In genomic region chr2:219368690-219369108, GRCh38 we compare ENCODE assay signal across 8 cellular contexts. TPM values are rescaled to one million over a fixed set of nuclear protein-coding genes. Genes with fewer than 3 reads are reported as not detected.
DNase-seq lines count a peak whose midpoint lies in the region; ATAC-seq, FAIRE-seq and TF ChIP-seq lines count a peak whose summit lies in the region.

No MANE protein-coding gene starts in this region.

- H3K27me3 ChIP-seq in astrocyte (ENCODE audit: insufficient read depth, low read length) = no peaks in the 10 kb centered on the region
- H3K27me3 ChIP-seq in left ventricle myocardium inferior (ENCODE audit: low read depth) = no peaks in the 10 kb centered on the region

- H3K4me1 Mint-ChIP-seq in astrocyte (ENCODE audit: low read depth, unreplicated experiment) = peaks cover 13% of the 10 kb centered on the region

- no peaks in the 10 kb centered on the region for H3K9me3 Mint-ChIP-seq in astrocyte (ENCODE audit: unreplicated experiment)

- FAIRE-seq in astrocyte (lab: Jason Lieb, UNC) = peak; percentile 64

- no peak overlapping the region for H2AFZ ChIP-seq in astrocyte (ENCODE audit: low read depth, low read length)

- H3K4me2 ChIP-seq in astrocyte (ENCODE audit: low read length) = peak overlapping the region; percentile 55

- H3K27ac ChIP-seq in astrocyte (ENCODE audit: low read depth, low read length) (peak overlapping the region; percentile 52), left ventricle myocardium inferior (replicated peaks) (peak overlapping the region; percentile 75)

- intact Hi-C loops in left ventricle myocardium inferior (cut with micrococcal nuclease) (no loop called here), sciatic nerve (cut with DNase I) (no loop called here)

- peak overlapping the region; percentile 19 for H3K9ac ChIP-seq in astrocyte (ENCODE audit: low read length)

- TF ChIP-seq CTCF in astrocyte (IDR thresholded peaks at IDR 0.05; ENCODE audit: insufficient read depth, low read depth, low read length) = no peak
- TF ChIP-seq CTCF in left ventricle myocardium inferior (IDR thresholded peaks at IDR 0.05; ENCODE audit: borderline replicate concordance) = no peak

- ATAC-seq in sciatic nerve (peak; percentile 91), GM19467 (IDR thresholded peaks at IDR 0.05; ENCODE audit: unreplicated experiment) (no peak), GM21515 (IDR thresholded peaks at IDR 0.05; ENCODE audit: unreplicated experiment) (no peak)

- H3K27ac Mint-ChIP-seq in astrocyte (ENCODE audit: unreplicated experiment) = peak overlapping the region; percentile 82

- H4K20me1 ChIP-seq in astrocyte (ENCODE audit: insufficient read depth, low read length) = no peaks in the 10 kb centered on the region

- H3K4me1 ChIP-seq in astrocyte (ENCODE audit: insufficient read depth, low read length) (peaks cover 6% of the 10 kb centered on the region), left ventricle myocardium inferior (peaks cover 18% of the 10 kb centered on the region)

- H3K36me3 ChIP-seq in astrocyte (ENCODE audit: insufficient read depth, low read length) (no peaks in the 10 kb centered on the region), left ventricle myocardium inferior (peaks cover 6% of the 10 kb centered on the region)

- H3K36me3 Mint-ChIP-seq in astrocyte (ENCODE audit: low read depth, unreplicated experiment) = peaks cover 5% of the 10 kb centered on the region

- H3K79me2 ChIP-seq in astrocyte (ENCODE audit: insufficient read depth, low read length) = no peaks in the 10 kb centered on the region

- peak; percentile 41 for DNase-seq in ELR (ENCODE audit: low read depth)
- peak; percentile 95 for DNase-seq in astrocyte (ENCODE audit: low read depth)
- no peak for DNase-seq in left ventricle myocardium inferior
- DNase-seq in sciatic nerve (ENCODE audit: low spot score) = no peak
- DNase-seq in NCI-H1417 (lab: John Stamatoyannopoulos, UW) = no peak
- no peak for DNase-seq in NCI-H748 treated with DMSO at 0.1 percent for 48 hours (lab: John Stamatoyannopoulos, UW)

- no peak overlapping the region for H3K4me3 Mint-ChIP-seq in astrocyte (ENCODE audit: unreplicated experiment)

- no peaks in the 10 kb centered on the region for H3K9me3 ChIP-seq in astrocyte (ENCODE audit: insufficient read depth, low read depth, low read length)
- H3K9me3 ChIP-seq in left ventricle myocardium inferior (replicated peaks) = no peaks in the 10 kb centered on the region

- H3K27me3 Mint-ChIP-seq in astrocyte (ENCODE audit: low read depth, unreplicated experiment) = no peaks in the 10 kb centered on the region

- H3K4me3 ChIP-seq in astrocyte (ENCODE audit: insufficient read depth, low read depth, low read length) = no peak overlapping the region
- peak overlapping the region; percentile 35 for H3K4me3 ChIP-seq in left ventricle myocardium inferior

RNA-seq across cellular contexts. Expression of gene DNPEP, which starts 19.0 kb away (rescaled TPM):
- total RNA-seq in astrocyte (44.8 and 53.9 TPM in 2 replicates), left ventricle myocardium inferior (73.0 TPM), sciatic nerve (41.8 TPM)

RNA-seq across cellular contexts. Expression of gene RESP18, which starts 36.2 kb away (rescaled TPM):
- not detected in 2 replicates for total RNA-seq in astrocyte
- not detected for total RNA-seq in left ventricle myocardium inferior
- total RNA-seq in sciatic nerve = not detected

RNA-seq across cellular contexts. Expression of gene DES, which starts 49.5 kb away (rescaled TPM):
- total RNA-seq in astrocyte (5.2 and 5.4 TPM in 2 replicates), left ventricle myocardium inferior (15,954 TPM), sciatic nerve (1.4 TPM)

RNA-seq across cellular contexts. Expression of gene PTPRN, which starts 59.5 kb away (rescaled TPM):
- total RNA-seq in astrocyte = 76.6 and 88.2 TPM in 2 replicates
- total RNA-seq in left ventricle myocardium inferior = 0.11 TPM
- 0.58 TPM for total RNA-seq in sciatic nerve

Comparison
In these comparisons a context has a peak if more than half of its experiments do, and no peak if none do; other contexts are left out.
1. DNase-seq: peak in ELR (single experiment) and astrocyte (single experiment); none in left ventricle myocardium inferior (single experiment), sciatic nerve (single experiment), NCI-H1417 (0 of 3) and NCI-H748 treated with DMSO at 0.1 percent for 48 hours (single experiment).
2. RNA of gene DES, which starts 49.5 kb away (total RNA-seq): 15,954 TPM in left ventricle myocardium inferior (single experiment); 5.2 to 5.4 TPM in astrocyte and 1.4 TPM in sciatic nerve (single experiment); every median in the first group is over 1,000 times any median in the second.